Comparison of ENCODE assay signal across 8 cellular contexts in the genomic region with DNA sequence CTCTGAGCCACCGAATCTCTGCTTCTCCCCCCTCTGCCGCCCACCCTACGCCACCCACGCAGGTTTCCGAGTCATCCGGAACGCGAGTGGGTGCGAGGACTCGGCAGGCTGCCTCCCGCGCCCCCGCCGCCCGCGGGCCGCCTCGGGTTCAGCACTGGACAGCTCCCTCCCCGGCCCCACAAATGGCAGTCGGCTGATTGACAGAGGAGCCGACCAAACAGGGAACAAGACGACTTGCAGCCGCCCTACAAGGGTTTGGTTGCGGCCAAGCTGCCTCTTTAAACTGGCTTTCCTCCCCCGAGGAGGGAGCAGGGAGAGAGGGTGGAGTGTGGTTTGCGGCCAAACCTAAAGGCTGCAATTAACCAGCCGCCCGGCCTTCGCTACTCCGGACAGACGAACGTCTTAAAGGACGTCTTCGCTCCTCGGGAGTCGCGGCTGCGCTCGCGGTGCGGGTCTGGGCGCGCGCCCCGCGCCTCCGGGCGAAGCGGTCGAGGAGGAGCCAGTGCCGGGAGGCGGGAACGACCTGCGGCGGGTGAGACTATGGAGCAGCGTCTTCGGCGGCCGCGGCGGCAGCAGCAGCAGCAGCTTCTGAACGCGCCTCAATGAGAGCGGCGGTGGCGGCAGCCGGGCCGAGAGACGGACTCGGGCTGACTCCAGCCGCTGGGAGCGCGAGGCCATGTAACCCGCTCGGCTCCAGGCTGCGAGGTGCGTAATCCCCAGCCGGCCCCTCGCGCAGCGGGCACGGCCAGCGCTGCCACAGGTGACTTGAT. TPM values are rescaled to one million over a fixed set of nuclear protein-coding genes. Genes with fewer than 3 reads are reported as not detected.
A peak's percentile ranks its signal among the peaks of the same experiment; 100 is the strongest.
DNase-seq lines count a peak whose midpoint lies in the region; ATAC-seq and TF ChIP-seq lines count a peak whose summit lies in the region.

A gene with protein sequence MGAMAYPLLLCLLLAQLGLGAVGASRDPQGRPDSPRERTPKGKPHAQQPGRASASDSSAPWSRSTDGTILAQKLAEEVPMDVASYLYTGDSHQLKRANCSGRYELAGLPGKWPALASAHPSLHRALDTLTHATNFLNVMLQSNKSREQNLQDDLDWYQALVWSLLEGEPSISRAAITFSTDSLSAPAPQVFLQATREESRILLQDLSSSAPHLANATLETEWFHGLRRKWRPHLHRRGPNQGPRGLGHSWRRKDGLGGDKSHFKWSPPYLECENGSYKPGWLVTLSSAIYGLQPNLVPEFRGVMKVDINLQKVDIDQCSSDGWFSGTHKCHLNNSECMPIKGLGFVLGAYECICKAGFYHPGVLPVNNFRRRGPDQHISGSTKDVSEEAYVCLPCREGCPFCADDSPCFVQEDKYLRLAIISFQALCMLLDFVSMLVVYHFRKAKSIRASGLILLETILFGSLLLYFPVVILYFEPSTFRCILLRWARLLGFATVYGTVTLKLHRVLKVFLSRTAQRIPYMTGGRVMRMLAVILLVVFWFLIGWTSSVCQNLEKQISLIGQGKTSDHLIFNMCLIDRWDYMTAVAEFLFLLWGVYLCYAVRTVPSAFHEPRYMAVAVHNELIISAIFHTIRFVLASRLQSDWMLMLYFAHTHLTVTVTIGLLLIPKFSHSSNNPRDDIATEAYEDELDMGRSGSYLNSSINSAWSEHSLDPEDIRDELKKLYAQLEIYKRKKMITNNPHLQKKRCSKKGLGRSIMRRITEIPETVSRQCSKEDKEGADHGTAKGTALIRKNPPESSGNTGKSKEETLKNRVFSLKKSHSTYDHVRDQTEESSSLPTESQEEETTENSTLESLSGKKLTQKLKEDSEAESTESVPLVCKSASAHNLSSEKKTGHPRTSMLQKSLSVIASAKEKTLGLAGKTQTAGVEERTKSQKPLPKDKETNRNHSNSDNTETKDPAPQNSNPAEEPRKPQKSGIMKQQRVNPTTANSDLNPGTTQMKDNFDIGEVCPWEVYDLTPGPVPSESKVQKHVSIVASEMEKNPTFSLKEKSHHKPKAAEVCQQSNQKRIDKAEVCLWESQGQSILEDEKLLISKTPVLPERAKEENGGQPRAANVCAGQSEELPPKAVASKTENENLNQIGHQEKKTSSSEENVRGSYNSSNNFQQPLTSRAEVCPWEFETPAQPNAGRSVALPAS (N-terminal part only) (plus strand): TSS at position 541 of the 770 bp plus-strand sequence. CDS start 420 bp downstream, outside the sequence.

- peaks cover 46% of the 10 kb centered on the region for H3K27me3 Mint-ChIP-seq in activated CD4-positive, alpha-beta T cell treated with anti-CD3 and anti-CD28 coated beads, Interleukin-2, amount 10 ng/mL, durations not matched to agents 7 days and 5 days
- H3K27me3 Mint-ChIP-seq in dendritic cell treated with granulocyte-macrophage colony-stimulating factor and Interleukin-4, amounts not matched to agents 40 ng/mL and 50 ng/mL, for 4 days: peaks cover 46% of the 10 kb centered on the region

- H3K27me3 ChIP-seq in kidney epithelial cell (ENCODE audit: control insufficient read depth, insufficient read depth, low read length): peaks cover 33% of the 10 kb centered on the region

- H3K27ac Mint-ChIP-seq in activated CD4-positive, alpha-beta T cell treated with anti-CD3 and anti-CD28 coated beads, Interleukin-2, amount 10 ng/mL, durations not matched to agents 7 days and 5 days: no peak within 1 kb of the TSS
- H3K27ac Mint-ChIP-seq in dendritic cell treated with granulocyte-macrophage colony-stimulating factor and Interleukin-4, amounts not matched to agents 40 ng/mL and 50 ng/mL, for 4 days: no peak within 1 kb of the TSS

- POLR2A ChIA-PET in activated CD4-positive, alpha-beta T cell treated with anti-CD3 and anti-CD28 coated beads, Interleukin-2, amount 10 ng/mL, durations not matched to agents 7 days and 5 days (lab: Charles Lee): interaction anchor here (0.6 kb wide), 1 partner anchor 965 kb away, joined by 3 read pairs; the partner anchor contains the start of gene KIAA1217

- peak; percentile 60 for ATAC-seq in GM21529 (IDR thresholded peaks at IDR 0.05; ENCODE audit: unreplicated experiment)
- no peak for ATAC-seq in GM21515 (IDR thresholded peaks at IDR 0.05; ENCODE audit: unreplicated experiment)

- no peak within 1 kb of the TSS for H3K4me3 Mint-ChIP-seq in activated CD4-positive, alpha-beta T cell treated with anti-CD3 and anti-CD28 coated beads, Interleukin-2, amount 10 ng/mL, durations not matched to agents 7 days and 5 days
- H3K4me3 Mint-ChIP-seq in dendritic cell treated with granulocyte-macrophage colony-stimulating factor and Interleukin-4, amounts not matched to agents 40 ng/mL and 50 ng/mL, for 4 days: peak within 1 kb of the TSS; percentile 45

- no peaks in the 10 kb centered on the region for H3K36me3 ChIP-seq in kidney epithelial cell (ENCODE audit: control insufficient read depth, insufficient read depth, low read length)

- CTCF ChIA-PET in activated CD4-positive, alpha-beta T cell treated with anti-CD3 and anti-CD28 coated beads, Interleukin-2, amount 10 ng/mL, durations not matched to agents 7 days and 5 days (lab: Charles Lee): no interaction called here

- peaks cover 7% of the 10 kb centered on the region for H3K9me3 Mint-ChIP-seq in activated CD4-positive, alpha-beta T cell treated with anti-CD3 and anti-CD28 coated beads, Interleukin-2, amount 10 ng/mL, durations not matched to agents 7 days and 5 days
- H3K9me3 Mint-ChIP-seq in dendritic cell treated with granulocyte-macrophage colony-stimulating factor and Interleukin-4, amounts not matched to agents 40 ng/mL and 50 ng/mL, for 4 days: no peaks in the 10 kb centered on the region

- H3K4me1 Mint-ChIP-seq in activated CD4-positive, alpha-beta T cell treated with anti-CD3 and anti-CD28 coated beads, Interleukin-2, amount 10 ng/mL, durations not matched to agents 7 days and 5 days: peaks cover 5% of the 10 kb centered on the region
- peaks cover 5% of the 10 kb centered on the region for H3K4me1 Mint-ChIP-seq in dendritic cell treated with granulocyte-macrophage colony-stimulating factor and Interleukin-4, amounts not matched to agents 40 ng/mL and 50 ng/mL, for 4 days (ENCODE audit: low read depth)

- intact Hi-C loops in dendritic cell treated with granulocyte-macrophage colony-stimulating factor and Interleukin-4, amounts not matched to agents 40 ng/mL and 50 ng/mL, for 4 days (cut with micrococcal nuclease): no loop called here

- H3K4me3 ChIP-seq in AG09309 (ENCODE audit: control insufficient read depth, low read depth, low read length): peak within 1 kb of the TSS; percentile 60
- H3K4me3 ChIP-seq in kidney epithelial cell (ENCODE audit: low read depth, low read length): peak within 1 kb of the TSS; percentile 57

- peaks cover 6% of the 10 kb centered on the region for H3K36me3 Mint-ChIP-seq in activated CD4-positive, alpha-beta T cell treated with anti-CD3 and anti-CD28 coated beads, Interleukin-2, amount 10 ng/mL, durations not matched to agents 7 days and 5 days (ENCODE audit: low read depth)
- no peaks in the 10 kb centered on the region for H3K36me3 Mint-ChIP-seq in dendritic cell treated with granulocyte-macrophage colony-stimulating factor and Interleukin-4, amounts not matched to agents 40 ng/mL and 50 ng/mL, for 4 days (ENCODE audit: low read depth)

- TF ChIP-seq CTCF in AG09309 (IDR thresholded peaks at IDR 0.05; ENCODE audit: control insufficient read depth, insufficient read depth, low read depth, low read length, missing control alignments) (no peak), kidney epithelial cell (IDR thresholded peaks at IDR 0.05; ENCODE audit: insufficient read depth, low read length, poor library complexity, severe bottlenecking) (no peak)

- DNase-seq in AG09309 (ENCODE audit: low read depth) (peak; percentile 69), NCI-H2107 treated with DMSO at 0.1 percent for 48 hours (lab: John Stamatoyannopoulos, UW; ENCODE audit: unreplicated experiment) (peak; percentile 49), kidney epithelial cell (ENCODE audit: low read depth) (peak; percentile 77)
- DNase-seq in activated CD4-positive, alpha-beta T cell treated with anti-CD3 and anti-CD28 coated beads, Interleukin-2, amount 10 ng/mL, durations not matched to agents 7 days and 5 days: peak; percentile 66
- peak; percentile 28 to 38 for DNase-seq in stimulated activated CD4-positive, alpha-beta T cell treated with anti-CD3 and anti-CD28 coated beads, Interleukin-12 subunit alpha, Interleukin-12 subunit beta, amount 100 ng/mL, for 24 hours (ENCODE audit: low read depth in 2 of 2)

RNA-seq across cellular contexts. Expression of the gene that starts here (rescaled TPM):
- not detected for total RNA-seq in activated CD4-positive, alpha-beta T cell treated with anti-CD3 and anti-CD28 coated beads, Interleukin-2, amount 10 ng/mL, durations not matched to agents 7 days and 5 days
- total RNA-seq in kidney epithelial cell: not detected in 2 replicates

Comparison
In these comparisons a context has a peak if more than half of its experiments do, and no peak if none do; other contexts are left out.
1. Peak in DNase-seq in activated CD4-positive, alpha-beta T cell treated with anti-CD3 and anti-CD28 coated beads, Interleukin-2, amount 10 ng/mL, durations not matched to agents 7 days and 5 days; RNA of the gene not detected or under 1 TPM.
2. Peak in DNase-seq and H3K4me3 ChIP-seq in kidney epithelial cell; RNA of the gene not detected or under 1 TPM.